In the genomic region with DNA sequence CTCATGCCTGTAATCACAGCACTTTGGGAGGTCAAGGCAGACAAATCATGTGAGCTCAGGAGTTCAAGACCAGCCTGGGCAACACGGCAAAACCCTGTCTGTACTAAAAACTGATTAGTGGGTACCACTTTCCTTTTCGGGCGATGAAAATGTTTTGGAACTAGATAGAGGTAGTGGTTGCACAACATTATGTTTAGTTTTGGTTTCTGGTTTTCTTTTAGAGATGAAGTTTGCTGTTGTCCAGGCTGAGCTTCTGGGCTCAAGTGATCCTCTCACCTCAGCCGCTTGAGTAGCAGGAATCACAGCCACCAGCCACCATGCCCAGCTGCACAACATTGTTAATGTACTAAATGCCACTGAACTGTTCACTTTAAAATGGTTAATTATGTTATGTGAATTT, we compare ENCODE assay signal across 1 cellular context.
TF ChIP-seq lines count a peak whose summit lies in the region.

No MANE protein-coding gene starts in this region.

TF ChIP-seq in SK-N-SH, 30 proteins besides CTCF, POLR2A, EP300 and RAD21 (continued from another document):
- TF ChIP-seq, protein P1, sequence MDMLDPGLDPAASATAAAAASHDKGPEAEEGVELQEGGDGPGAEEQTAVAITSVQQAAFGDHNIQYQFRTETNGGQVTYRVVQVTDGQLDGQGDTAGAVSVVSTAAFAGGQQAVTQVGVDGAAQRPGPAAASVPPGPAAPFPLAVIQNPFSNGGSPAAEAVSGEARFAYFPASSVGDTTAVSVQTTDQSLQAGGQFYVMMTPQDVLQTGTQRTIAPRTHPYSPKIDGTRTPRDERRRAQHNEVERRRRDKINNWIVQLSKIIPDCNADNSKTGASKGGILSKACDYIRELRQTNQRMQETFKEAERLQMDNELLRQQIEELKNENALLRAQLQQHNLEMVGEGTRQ (IDR thresholded peaks at IDR 0.05; ENCODE audit: borderline replicate concordance, low read depth, low read length): no peak
- TF ChIP-seq, protein P2, sequence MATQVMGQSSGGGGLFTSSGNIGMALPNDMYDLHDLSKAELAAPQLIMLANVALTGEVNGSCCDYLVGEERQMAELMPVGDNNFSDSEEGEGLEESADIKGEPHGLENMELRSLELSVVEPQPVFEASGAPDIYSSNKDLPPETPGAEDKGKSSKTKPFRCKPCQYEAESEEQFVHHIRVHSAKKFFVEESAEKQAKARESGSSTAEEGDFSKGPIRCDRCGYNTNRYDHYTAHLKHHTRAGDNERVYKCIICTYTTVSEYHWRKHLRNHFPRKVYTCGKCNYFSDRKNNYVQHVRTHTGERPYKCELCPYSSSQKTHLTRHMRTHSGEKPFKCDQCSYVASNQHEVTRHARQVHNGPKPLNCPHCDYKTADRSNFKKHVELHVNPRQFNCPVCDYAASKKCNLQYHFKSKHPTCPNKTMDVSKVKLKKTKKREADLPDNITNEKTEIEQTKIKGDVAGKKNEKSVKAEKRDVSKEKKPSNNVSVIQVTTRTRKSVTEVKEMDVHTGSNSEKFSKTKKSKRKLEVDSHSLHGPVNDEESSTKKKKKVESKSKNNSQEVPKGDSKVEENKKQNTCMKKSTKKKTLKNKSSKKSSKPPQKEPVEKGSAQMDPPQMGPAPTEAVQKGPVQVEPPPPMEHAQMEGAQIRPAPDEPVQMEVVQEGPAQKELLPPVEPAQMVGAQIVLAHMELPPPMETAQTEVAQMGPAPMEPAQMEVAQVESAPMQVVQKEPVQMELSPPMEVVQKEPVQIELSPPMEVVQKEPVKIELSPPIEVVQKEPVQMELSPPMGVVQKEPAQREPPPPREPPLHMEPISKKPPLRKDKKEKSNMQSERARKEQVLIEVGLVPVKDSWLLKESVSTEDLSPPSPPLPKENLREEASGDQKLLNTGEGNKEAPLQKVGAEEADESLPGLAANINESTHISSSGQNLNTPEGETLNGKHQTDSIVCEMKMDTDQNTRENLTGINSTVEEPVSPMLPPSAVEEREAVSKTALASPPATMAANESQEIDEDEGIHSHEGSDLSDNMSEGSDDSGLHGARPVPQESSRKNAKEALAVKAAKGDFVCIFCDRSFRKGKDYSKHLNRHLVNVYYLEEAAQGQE (IDR thresholded peaks at IDR 0.05; ENCODE audit: low read depth, low read length): no peak
- TF ChIP-seq FOXM1 (IDR thresholded peaks at IDR 0.05; ENCODE audit: low read depth) (no peak), GATA2 (CRISPR knock-in tag; IDR thresholded peaks at IDR 0.05) (no peak), SMC3 (IDR thresholded peaks at IDR 0.05; ENCODE audit: low read depth, low read length) (no peak)
